25 cellular contexts compared by ENCODE assay signal in genomic region chr2:190106783-190107182, GRCh38. TPM values are rescaled to one million over a fixed set of nuclear protein-coding genes. Genes with fewer than 3 reads are reported as not detected.
"Had no signal": no experiment of that assay in that cellular context is flagged by ENCODE, and none has a peak within 500 bp of the region (broad histone marks: within the 10 kb centered on the region; RNA-seq: fewer than 3 reads in every experiment).

No MANE protein-coding gene starts in this region.

- H3K27me3 ChIP-seq: neutrophil, pancreas, right lobe of liver, sigmoid colon, stomach, suprapubic skin, testis, tibial artery, transverse colon, upper lobe of right lung, uterus had no signal

- DNase-seq: naive thymus-derived CD8-positive, alpha-beta T cell; nephron progenitor cell; nucleus accumbens; pancreas; right cardiac atrium; right lobe of liver; sigmoid colon; small intestine; stimulated activated CD4-positive, alpha-beta T cell treated with anti-CD3 and anti-CD28 coated beads, Interleukin-15, amount 100 ng/mL, for 24 hours; stimulated activated CD4-positive, alpha-beta T cell treated with anti-CD3 and anti-CD28 coated beads, Interleukin-2, amount 100 ng/mL, for 24 hours; stimulated activated CD4-positive, alpha-beta T cell treated with anti-CD3 and anti-CD28 coated beads, Interleukin-2, amount 100 ng/mL, for 48 hours; stimulated activated CD4-positive, alpha-beta T cell treated with anti-CD3 and anti-CD28 coated beads, Interleukin-4, amount 100 ng/mL, for 24 hours; stimulated activated naive B cell treated with anti-CD40 and anti-IgM and Interleukin-4, amounts not matched to agents 10 μg/mL and 1 μg/mL and 100 μg/mL, for 72 hours; stimulated activated naive CD4-positive, alpha-beta T cell treated with Interleukin-2 at 50 U/mL for 16 hours; stomach; testis; tibial artery; transverse colon; upper lobe of right lung; uterus had no signal

- H3K4me3 ChIP-seq: pancreas, prostate gland, right lobe of liver, sigmoid colon, stomach, suprapubic skin, testis, tibial artery, transverse colon, upper lobe of right lung, uterus had no signal

- H3K9me3 ChIP-seq: neutrophil, pancreas, prostate gland, right lobe of liver, sigmoid colon, suprapubic skin, testis, tibial artery, transverse colon, upper lobe of right lung, uterus had no signal

- H3K36me3 ChIP-seq: neutrophil, pancreas, prostate gland, right lobe of liver, sigmoid colon, stomach, suprapubic skin, tibial artery, transverse colon, upper lobe of right lung, uterus had no signal

- H3K4me1 ChIP-seq: pancreas, prostate gland, right lobe of liver, sigmoid colon, stomach, suprapubic skin, testis, tibial artery, transverse colon, upper lobe of right lung, uterus had no signal

- ATAC-seq: naive thymus-derived CD8-positive, alpha-beta T cell; natural killer cell treated with Interleukin-12 subunit alpha and Interleukin-12 subunit beta and Interleukin-15 and Interleukin-18, amount 100 ng/mL, for 72 hours; pancreas; right cardiac atrium; right lobe of liver; stimulated activated effector memory CD8-positive, alpha-beta T cell treated with anti-CD3 and anti-CD28 coated beads, Interleukin-12 subunit alpha, Interleukin-12 subunit beta, amount 100 ng/mL, for 72 hours; stimulated activated naive B cell treated with anti-CD40 and anti-IgM and Interleukin-4, amounts not matched to agents 10 μg/mL and 1 μg/mL and 100 μg/mL, for 72 hours; upper lobe of right lung had no signal

- H3K27ac ChIP-seq: neutrophil, pancreas, prostate gland, right lobe of liver, sigmoid colon, stomach, suprapubic skin, testis, tibial artery, transverse colon, upper lobe of right lung, uterus had no signal

- FAIRE-seq: pancreas, small intestine had no signal

RNA-seq across cellular contexts. Expression of gene MSTN, which starts 44.3 kb away (rescaled TPM):
- total RNA-seq: natural killer cell treated with Interleukin-12 subunit alpha and Interleukin-12 subunit beta and Interleukin-15 and Interleukin-18, amount 100 ng/mL, for 72 hours; right lobe of liver; upper lobe of right lung had no signal
